1 cellular context compared by ENCODE assay signal in the genomic region with DNA sequence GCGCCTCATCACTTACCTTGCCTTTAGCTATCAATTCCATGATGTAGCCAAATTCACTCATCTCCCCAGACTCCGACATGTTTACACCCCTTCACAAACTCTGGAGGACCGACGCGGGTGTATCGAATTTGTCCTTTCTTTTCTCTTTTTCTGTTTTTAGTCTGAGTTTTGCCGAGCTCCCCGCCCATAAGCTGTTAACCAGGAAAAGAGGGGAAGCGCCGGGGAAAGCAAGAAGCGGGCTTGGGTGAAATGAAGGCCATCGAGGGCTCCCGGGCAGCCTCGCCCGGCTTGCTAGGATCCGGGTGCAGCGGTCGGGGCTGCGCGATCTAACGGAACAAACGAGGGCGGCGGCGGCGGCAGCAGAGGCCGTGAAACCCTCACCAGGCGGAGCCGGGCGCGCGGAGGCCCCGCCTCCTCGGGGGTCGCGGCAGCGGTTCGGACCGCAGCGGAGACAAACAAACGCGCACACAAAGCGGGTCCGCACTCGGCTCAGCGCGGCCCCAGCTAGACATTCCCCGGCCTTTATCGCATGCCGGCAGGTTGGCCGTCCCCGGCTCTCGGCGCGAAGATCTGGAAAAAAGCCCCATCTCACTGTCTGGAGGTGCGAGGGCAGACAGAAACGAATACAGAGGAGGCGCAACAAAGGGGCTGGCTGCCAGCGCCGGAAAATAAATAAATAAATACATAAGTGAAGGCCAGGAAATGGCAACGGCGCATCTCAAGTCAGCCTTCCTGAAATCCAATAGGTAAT.
TF ChIP-seq lines count a peak whose summit lies in the region.

No MANE protein-coding gene starts in this region.

TF ChIP-seq in HepG2, 621 proteins besides CTCF, POLR2A, EP300 and RAD21 (continued from another document and continues in another):
- TF ChIP-seq, protein P1, sequence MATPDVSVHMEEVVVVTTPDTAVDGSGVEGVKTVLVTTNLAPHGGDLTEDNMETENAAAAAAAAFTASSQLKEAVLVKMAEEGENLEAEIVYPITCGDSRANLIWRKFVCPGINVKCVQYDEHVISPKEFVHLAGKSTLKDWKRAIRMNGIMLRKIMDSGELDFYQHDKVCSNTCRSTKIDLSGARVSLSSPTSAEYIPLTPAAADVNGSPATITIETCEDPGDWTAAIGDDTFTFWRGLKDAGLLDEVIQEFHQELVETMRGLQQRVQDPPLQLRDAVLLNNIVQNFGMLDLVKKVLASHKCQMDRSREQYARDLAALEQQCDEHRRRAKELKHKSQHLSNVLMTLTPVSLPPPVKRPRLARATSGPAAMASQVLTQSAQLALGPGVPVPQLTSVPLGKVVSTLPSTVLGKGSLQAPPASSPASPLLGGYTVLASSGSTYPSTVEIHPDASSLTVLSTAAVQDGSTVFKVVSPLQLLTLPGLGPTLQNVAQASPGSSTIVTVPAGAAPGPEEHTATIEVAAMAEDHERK (CRISPR knock-in tag; IDR thresholded peaks at IDR 0.05; ENCODE audit: low read depth), result no peak
- no peak for TF ChIP-seq RORA (CRISPR knock-in tag; IDR thresholded peaks at IDR 0.05)
- TF ChIP-seq ATF7-NPFF (CRISPR knock-in tag; IDR thresholded peaks at IDR 0.05; ENCODE audit: low read depth), result no peak
- no peak for TF ChIP-seq PHF8 (CRISPR knock-in tag; IDR thresholded peaks at IDR 0.05)
- TF ChIP-seq ZNF629 (CRISPR knock-in tag; conservative IDR thresholded peaks at IDR 0.05), result no peak
- TF ChIP-seq KAT7 (CRISPR knock-in tag; IDR thresholded peaks at IDR 0.05; ENCODE audit: borderline replicate concordance), result no peak
- TF ChIP-seq TEAD3 (CRISPR knock-in tag; optimal IDR thresholded peaks at IDR 0.05; ENCODE audit: borderline replicate concordance), result no peak
- TF ChIP-seq, protein P2, sequence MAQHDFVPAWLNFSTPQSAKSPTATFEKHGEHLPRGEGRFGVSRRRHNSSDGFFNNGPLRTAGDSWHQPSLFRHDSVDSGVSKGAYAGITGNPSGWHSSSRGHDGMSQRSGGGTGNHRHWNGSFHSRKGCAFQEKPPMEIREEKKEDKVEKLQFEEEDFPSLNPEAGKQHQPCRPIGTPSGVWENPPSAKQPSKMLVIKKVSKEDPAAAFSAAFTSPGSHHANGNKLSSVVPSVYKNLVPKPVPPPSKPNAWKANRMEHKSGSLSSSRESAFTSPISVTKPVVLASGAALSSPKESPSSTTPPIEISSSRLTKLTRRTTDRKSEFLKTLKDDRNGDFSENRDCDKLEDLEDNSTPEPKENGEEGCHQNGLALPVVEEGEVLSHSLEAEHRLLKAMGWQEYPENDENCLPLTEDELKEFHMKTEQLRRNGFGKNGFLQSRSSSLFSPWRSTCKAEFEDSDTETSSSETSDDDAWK (CRISPR knock-in tag; IDR thresholded peaks at IDR 0.05), result no peak
- no peak for TF ChIP-seq ZNF615 (CRISPR knock-in tag; IDR thresholded peaks at IDR 0.05; ENCODE audit: borderline replicate concordance)
- TF ChIP-seq SRSF9 (IDR thresholded peaks at IDR 0.05; ENCODE audit: borderline replicate concordance, insufficient read depth, low read depth, low read length, poor library complexity, severe bottlenecking), result no peak
- no peak for TF ChIP-seq ZFY (CRISPR knock-in tag; IDR thresholded peaks at IDR 0.05)
- TF ChIP-seq ZKSCAN5 (CRISPR knock-in tag; IDR thresholded peaks at IDR 0.05), result no peak
- no peak for TF ChIP-seq PCBP1 (IDR thresholded peaks at IDR 0.05; ENCODE audit: borderline replicate concordance, low read depth, low read length)
- TF ChIP-seq, protein P3, sequence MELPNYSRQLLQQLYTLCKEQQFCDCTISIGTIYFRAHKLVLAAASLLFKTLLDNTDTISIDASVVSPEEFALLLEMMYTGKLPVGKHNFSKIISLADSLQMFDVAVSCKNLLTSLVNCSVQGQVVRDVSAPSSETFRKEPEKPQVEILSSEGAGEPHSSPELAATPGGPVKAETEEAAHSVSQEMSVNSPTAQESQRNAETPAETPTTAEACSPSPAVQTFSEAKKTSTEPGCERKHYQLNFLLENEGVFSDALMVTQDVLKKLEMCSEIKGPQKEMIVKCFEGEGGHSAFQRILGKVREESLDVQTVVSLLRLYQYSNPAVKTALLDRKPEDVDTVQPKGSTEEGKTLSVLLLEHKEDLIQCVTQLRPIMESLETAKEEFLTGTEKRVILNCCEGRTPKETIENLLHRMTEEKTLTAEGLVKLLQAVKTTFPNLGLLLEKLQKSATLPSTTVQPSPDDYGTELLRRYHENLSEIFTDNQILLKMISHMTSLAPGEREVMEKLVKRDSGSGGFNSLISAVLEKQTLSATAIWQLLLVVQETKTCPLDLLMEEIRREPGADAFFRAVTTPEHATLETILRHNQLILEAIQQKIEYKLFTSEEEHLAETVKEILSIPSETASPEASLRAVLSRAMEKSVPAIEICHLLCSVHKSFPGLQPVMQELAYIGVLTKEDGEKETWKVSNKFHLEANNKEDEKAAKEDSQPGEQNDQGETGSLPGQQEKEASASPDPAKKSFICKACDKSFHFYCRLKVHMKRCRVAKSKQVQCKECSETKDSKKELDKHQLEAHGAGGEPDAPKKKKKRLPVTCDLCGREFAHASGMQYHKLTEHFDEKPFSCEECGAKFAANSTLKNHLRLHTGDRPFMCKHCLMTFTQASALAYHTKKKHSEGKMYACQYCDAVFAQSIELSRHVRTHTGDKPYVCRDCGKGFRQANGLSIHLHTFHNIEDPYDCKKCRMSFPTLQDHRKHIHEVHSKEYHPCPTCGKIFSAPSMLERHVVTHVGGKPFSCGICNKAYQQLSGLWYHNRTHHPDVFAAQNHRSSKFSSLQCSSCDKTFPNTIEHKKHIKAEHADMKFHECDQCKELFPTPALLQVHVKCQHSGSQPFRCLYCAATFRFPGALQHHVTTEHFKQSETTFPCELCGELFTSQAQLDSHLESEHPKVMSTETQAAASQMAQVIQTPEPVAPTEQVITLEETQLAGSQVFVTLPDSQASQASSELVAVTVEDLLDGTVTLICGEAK (IDR thresholded peaks at IDR 0.05), result no peak
- TF ChIP-seq, protein P3 (CRISPR knock-in tag; IDR thresholded peaks at IDR 0.05), result no peak
- no peak for TF ChIP-seq PHF20 (CRISPR knock-in tag; IDR thresholded peaks at IDR 0.05)
- no peak for TF ChIP-seq HOXA3 (CRISPR knock-in tag; IDR thresholded peaks at IDR 0.05)
- TF ChIP-seq NFIC (IDR thresholded peaks at IDR 0.05; ENCODE audit: low read length), result no peak
- TF ChIP-seq U2AF1 (optimal IDR thresholded peaks at IDR 0.05; ENCODE audit: low read depth, low read length), result no peak
- TF ChIP-seq RAD51 (IDR thresholded peaks at IDR 0.05; ENCODE audit: borderline replicate concordance), result no peak
- TF ChIP-seq GABPB1 (CRISPR knock-in tag; IDR thresholded peaks at IDR 0.05), result peak; percentile 37; the same call in 1 of the 2 replicates
- TF ChIP-seq CBX2 (IDR thresholded peaks at IDR 0.05; ENCODE audit: low read depth, low read length), result peak; percentile 95
- peak; percentile 93 for TF ChIP-seq CBX2 (CRISPR knock-in tag; IDR thresholded peaks at IDR 0.05; ENCODE audit: low read depth)
- TF ChIP-seq, protein P4, sequence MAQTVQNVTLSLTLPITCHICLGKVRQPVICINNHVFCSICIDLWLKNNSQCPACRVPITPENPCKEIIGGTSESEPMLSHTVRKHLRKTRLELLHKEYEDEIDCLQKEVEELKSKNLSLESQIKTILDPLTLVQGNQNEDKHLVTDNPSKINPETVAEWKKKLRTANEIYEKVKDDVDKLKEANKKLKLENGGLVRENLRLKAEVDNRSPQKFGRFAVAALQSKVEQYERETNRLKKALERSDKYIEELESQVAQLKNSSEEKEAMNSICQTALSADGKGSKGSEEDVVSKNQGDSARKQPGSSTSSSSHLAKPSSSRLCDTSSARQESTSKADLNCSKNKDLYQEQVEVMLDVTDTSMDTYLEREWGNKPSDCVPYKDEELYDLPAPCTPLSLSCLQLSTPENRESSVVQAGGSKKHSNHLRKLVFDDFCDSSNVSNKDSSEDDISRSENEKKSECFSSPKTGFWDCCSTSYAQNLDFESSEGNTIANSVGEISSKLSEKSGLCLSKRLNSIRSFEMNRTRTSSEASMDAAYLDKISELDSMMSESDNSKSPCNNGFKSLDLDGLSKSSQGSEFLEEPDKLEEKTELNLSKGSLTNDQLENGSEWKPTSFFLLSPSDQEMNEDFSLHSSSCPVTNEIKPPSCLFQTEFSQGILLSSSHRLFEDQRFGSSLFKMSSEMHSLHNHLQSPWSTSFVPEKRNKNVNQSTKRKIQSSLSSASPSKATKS (CRISPR knock-in tag; IDR thresholded peaks at IDR 0.05), result no peak
- TF ChIP-seq SMAD1 (CRISPR knock-in tag; IDR thresholded peaks at IDR 0.05; ENCODE audit: borderline replicate concordance, low read depth), result no peak
- TF ChIP-seq NFRKB (IDR thresholded peaks at IDR 0.05), result no peak
- TF ChIP-seq, protein P5, sequence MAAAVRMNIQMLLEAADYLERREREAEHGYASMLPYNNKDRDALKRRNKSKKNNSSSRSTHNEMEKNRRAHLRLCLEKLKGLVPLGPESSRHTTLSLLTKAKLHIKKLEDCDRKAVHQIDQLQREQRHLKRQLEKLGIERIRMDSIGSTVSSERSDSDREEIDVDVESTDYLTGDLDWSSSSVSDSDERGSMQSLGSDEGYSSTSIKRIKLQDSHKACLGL (CRISPR knock-in tag; IDR thresholded peaks at IDR 0.05), result 0 out of 2 replicates have a peak, but pooled peaks have one; percentile 15
- TF ChIP-seq ZZZ3 (CRISPR knock-in tag; IDR thresholded peaks at IDR 0.05; ENCODE audit: borderline replicate concordance), result no peak
- no peak for TF ChIP-seq TSC22D2 (CRISPR knock-in tag; IDR thresholded peaks at IDR 0.05; ENCODE audit: borderline replicate concordance)
- TF ChIP-seq, protein P6, sequence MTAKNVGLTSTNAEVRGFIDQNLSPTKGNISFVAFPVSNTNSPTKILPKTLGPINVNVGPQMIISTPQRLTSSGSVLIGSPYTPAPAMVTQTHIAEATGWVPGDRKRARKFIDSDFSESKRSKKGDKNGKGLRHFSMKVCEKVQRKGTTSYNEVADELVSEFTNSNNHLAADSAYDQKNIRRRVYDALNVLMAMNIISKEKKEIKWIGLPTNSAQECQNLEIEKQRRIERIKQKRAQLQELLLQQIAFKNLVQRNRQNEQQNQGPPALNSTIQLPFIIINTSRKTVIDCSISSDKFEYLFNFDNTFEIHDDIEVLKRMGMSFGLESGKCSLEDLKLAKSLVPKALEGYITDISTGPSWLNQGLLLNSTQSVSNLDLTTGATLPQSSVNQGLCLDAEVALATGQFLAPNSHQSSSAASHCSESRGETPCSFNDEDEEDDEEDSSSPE (CRISPR knock-in tag; IDR thresholded peaks at IDR 0.05), result peak; percentile 19; the same call in 1 of the 2 replicates
- no peak for TF ChIP-seq ELF3 (CRISPR knock-in tag; IDR thresholded peaks at IDR 0.05)
- TF ChIP-seq ZNF160 (CRISPR knock-in tag; IDR thresholded peaks at IDR 0.05), result no peak
- TF ChIP-seq POGZ (CRISPR knock-in tag; IDR thresholded peaks at IDR 0.05), result 0 out of 2 replicates have a peak, but pooled peaks have one; percentile 43
- TF ChIP-seq, protein P7, sequence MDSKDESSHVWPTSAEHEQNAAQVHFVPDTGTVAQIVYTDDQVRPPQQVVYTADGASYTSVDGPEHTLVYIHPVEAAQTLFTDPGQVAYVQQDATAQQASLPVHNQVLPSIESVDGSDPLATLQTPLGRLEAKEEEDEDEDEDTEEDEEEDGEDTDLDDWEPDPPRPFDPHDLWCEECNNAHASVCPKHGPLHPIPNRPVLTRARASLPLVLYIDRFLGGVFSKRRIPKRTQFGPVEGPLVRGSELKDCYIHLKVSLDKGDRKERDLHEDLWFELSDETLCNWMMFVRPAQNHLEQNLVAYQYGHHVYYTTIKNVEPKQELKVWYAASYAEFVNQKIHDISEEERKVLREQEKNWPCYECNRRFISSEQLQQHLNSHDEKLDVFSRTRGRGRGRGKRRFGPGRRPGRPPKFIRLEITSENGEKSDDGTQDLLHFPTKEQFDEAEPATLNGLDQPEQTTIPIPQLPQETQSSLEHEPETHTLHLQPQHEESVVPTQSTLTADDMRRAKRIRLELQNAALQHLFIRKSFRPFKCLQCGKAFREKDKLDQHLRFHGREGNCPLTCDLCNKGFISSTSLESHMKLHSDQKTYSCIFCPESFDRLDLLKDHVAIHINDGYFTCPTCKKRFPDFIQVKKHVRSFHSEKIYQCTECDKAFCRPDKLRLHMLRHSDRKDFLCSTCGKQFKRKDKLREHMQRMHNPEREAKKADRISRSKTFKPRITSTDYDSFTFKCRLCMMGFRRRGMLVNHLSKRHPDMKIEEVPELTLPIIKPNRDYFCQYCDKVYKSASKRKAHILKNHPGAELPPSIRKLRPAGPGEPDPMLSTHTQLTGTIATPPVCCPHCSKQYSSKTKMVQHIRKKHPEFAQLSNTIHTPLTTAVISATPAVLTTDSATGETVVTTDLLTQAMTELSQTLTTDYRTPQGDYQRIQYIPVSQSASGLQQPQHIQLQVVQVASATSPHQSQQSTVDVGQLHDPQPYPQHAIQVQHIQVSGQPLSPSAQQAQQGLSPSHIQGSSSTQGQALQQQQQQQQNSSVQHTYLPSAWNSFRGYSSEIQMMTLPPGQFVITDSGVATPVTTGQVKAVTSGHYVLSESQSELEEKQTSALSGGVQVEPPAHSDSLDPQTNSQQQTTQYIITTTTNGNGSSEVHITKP (CRISPR knock-in tag; IDR thresholded peaks at IDR 0.05; ENCODE audit: low read depth), result no peak
- no peak for TF ChIP-seq ZFYVE20 (CRISPR knock-in tag; IDR thresholded peaks at IDR 0.05; ENCODE audit: borderline replicate concordance, low read depth)
- TF ChIP-seq, protein P8, sequence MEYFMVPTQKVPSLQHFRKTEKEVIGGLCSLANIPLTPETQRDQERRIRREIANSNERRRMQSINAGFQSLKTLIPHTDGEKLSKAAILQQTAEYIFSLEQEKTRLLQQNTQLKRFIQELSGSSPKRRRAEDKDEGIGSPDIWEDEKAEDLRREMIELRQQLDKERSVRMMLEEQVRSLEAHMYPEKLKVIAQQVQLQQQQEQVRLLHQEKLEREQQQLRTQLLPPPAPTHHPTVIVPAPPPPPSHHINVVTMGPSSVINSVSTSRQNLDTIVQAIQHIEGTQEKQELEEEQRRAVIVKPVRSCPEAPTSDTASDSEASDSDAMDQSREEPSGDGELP (IDR thresholded peaks at IDR 0.05; ENCODE audit: borderline replicate concordance, low read depth), result no peak
